29 cellular contexts compared by ENCODE assay signal in genomic region chrX:114051667-114052315, GRCh38.
"Had no signal": no experiment of that assay in that cellular context is flagged by ENCODE, and none has a peak within 500 bp of the region (broad histone marks: within the 10 kb centered on the region; RNA-seq: fewer than 3 reads in every experiment).

No MANE protein-coding gene starts in this region.

- H3K36me3 ChIP-seq: adrenal gland, SJCRH30 had no signal

- H3K36me3 Mint-ChIP-seq: activated CD4-positive, alpha-beta memory T cell treated with anti-CD3 and anti-CD28 coated beads for 36 hours; activated naive CD4-positive, alpha-beta T cell treated with anti-CD3 and anti-CD28 coated beads, Interleukin-2, amount 50 U/mL, for 72 hours; brain had no signal

- ATAC-seq: activated CD4-positive, CD25-positive, alpha-beta regulatory T cell treated with anti-CD3 and anti-CD28 coated beads, Interleukin-2, amount 50 U/mL, for 24 hours; activated naive CD4-positive, alpha-beta T cell treated with anti-CD3 and anti-CD28 coated beads, Interleukin-2, amount 50 U/mL, for 72 hours; activated T-cell treated with anti-CD3 and anti-CD28 coated beads, Interleukin-2, amount 50 U/mL, for 4 hours; Panc1 had no signal

- H3K9me3 Mint-ChIP-seq: activated CD4-positive, alpha-beta memory T cell treated with anti-CD3 and anti-CD28 coated beads for 36 hours; activated naive CD4-positive, alpha-beta T cell treated with anti-CD3 and anti-CD28 coated beads for 36 hours; activated T-helper 1 cell treated with anti-CD3 and anti-CD28 coated beads, Interleukin-12 subunit alpha, Interleukin-12 subunit beta, Interleukin-2, Interleukin-4 antibody, amounts not matched to agents 30 ng/mL and 10 ng/mL and 1 ng/mL, durations not matched to agents 14 hours and 24 hours and 36 hours; brain had no signal

- H3K27me3 ChIP-seq: adrenal gland, SJCRH30 had no signal

- FAIRE-seq: bronchial epithelial cell had no signal

- H3K9me3 ChIP-seq: adrenal gland, SJCRH30 had no signal

- H3K4me1 ChIP-seq: adrenal gland, SJCRH30 had no signal

- DNase-seq: activated CD4-positive, alpha-beta memory T cell treated with anti-CD3 and anti-CD28 coated beads for 36 hours; activated CD4-positive, alpha-beta T cell treated with anti-CD3 and anti-CD28 coated beads for 4 hours; activated CD4-positive, alpha-beta T cell treated with anti-CD3 and anti-CD28 coated beads, Interleukin-2, amount 50 U/mL, for 1 hour; activated CD8-positive, alpha-beta memory T cell treated with anti-CD3 and anti-CD28 coated beads, Interleukin-2, amount 50 U/mL, for 4 hours; activated gamma-delta T cell treated with Interleukin-2 at 50 U/mL for 16 hours; activated naive CD4-positive, alpha-beta T cell treated with anti-CD3 and anti-CD28 coated beads for 36 hours; activated T-cell treated with anti-CD3 and anti-CD28 coated beads for 4 hours; activated T-cell treated with anti-CD3 and anti-CD28 coated beads, Interleukin-2, amount 50 U/mL, for 4 hours; adrenal gland; caudate nucleus; cerebellar nuclear complex; NCI-H1105; NCI-H1417 treated with DMSO at 0.1 percent for 48 hours; NCI-H187 treated with DMSO at 0.1 percent for 48 hours; NCI-H2081; NCI-H2171 treated with DMSO at 0.1 percent for 48 hours; NCI-H226; NCI-H526 treated with DMSO at 0.1 percent for 48 hours; NCI-H774; SHP77; SJCRH30; T1000 had no signal

- H3K27ac ChIP-seq: adrenal gland, SJCRH30, SK-N-MC had no signal

- H3K4me3 ChIP-seq: adrenal gland, SJCRH30, SK-N-MC had no signal

- H3K27me3 Mint-ChIP-seq: activated CD4-positive, alpha-beta memory T cell treated with anti-CD3 and anti-CD28 coated beads for 36 hours had no signal

- H3K27ac Mint-ChIP-seq: activated CD4-positive, alpha-beta memory T cell treated with anti-CD3 and anti-CD28 coated beads for 36 hours; activated naive CD4-positive, alpha-beta T cell treated with anti-CD3 and anti-CD28 coated beads for 36 hours; activated naive CD4-positive, alpha-beta T cell treated with anti-CD3 and anti-CD28 coated beads, Interleukin-2, amount 50 U/mL, for 72 hours; activated T-helper 1 cell treated with anti-CD3 and anti-CD28 coated beads, Interleukin-12 subunit alpha, Interleukin-12 subunit beta, Interleukin-2, Interleukin-4 antibody, amounts not matched to agents 30 ng/mL and 10 ng/mL and 1 ng/mL, durations not matched to agents 14 hours and 24 hours and 36 hours; brain had no signal

- H3K4me3 Mint-ChIP-seq: activated CD4-positive, alpha-beta memory T cell treated with anti-CD3 and anti-CD28 coated beads for 36 hours; activated naive CD4-positive, alpha-beta T cell treated with anti-CD3 and anti-CD28 coated beads for 36 hours; activated T-cell treated with anti-CD3 and anti-CD28 coated beads, Interleukin-2, amount 50 U/mL, for 4 hours; activated T-helper 1 cell treated with anti-CD3 and anti-CD28 coated beads, Interleukin-12 subunit alpha, Interleukin-12 subunit beta, Interleukin-2, Interleukin-4 antibody, amounts not matched to agents 30 ng/mL and 10 ng/mL and 1 ng/mL, durations not matched to agents 14 hours and 24 hours and 36 hours; brain had no signal

- H3K4me1 Mint-ChIP-seq: brain had no signal
